ENCODE assay signal across 13 cellular contexts in genomic region chr12:13206560-13206897, GRCh38. TPM values are rescaled to one million over a fixed set of nuclear protein-coding genes. Genes with fewer than 3 reads are reported as not detected.
DNase-seq lines count a peak whose midpoint lies in the region; TF ChIP-seq lines count a peak whose summit lies in the region.
"Had no signal": no experiment of that assay in that cellular context is flagged by ENCODE, and none has a peak within 500 bp of the region (broad histone marks: within the 10 kb centered on the region; RNA-seq: fewer than 3 reads in every experiment).

No MANE protein-coding gene starts in this region.

- no peak for TF ChIP-seq POLR2A in lower leg skin (IDR thresholded peaks at IDR 0.05)

- H3K4me2 ChIP-seq in mammary epithelial cell (ENCODE audit: insufficient read depth, low read depth, low read length): peak overlapping the region; percentile 47
- peak overlapping the region; percentile 65 for H3K4me2 ChIP-seq in osteoblast (ENCODE audit: insufficient read depth, low read length)

- H3K27me3 Mint-ChIP-seq in CD14-positive monocyte (ENCODE audit: low read depth in 3 of 3): peaks cover 2 to 12% (median 9%) of the 10 kb centered on the region in 3 donors

- H3K79me2 ChIP-seq in mammary epithelial cell (ENCODE audit: insufficient read depth, low read length) (peaks cover 98% of the 10 kb centered on the region), osteoblast (ENCODE audit: insufficient read depth, low read length) (peaks cover 89% of the 10 kb centered on the region)

- H3K9ac ChIP-seq in mammary epithelial cell (ENCODE audit: insufficient read depth, low read length): peak overlapping the region; percentile 63

- no peaks in the 10 kb centered on the region for H3K27me3 ChIP-seq in MG63
- no peaks in the 10 kb centered on the region for H3K27me3 ChIP-seq in mammary epithelial cell (ENCODE audit: insufficient read depth, low read length)
- no peaks in the 10 kb centered on the region for H3K27me3 ChIP-seq in osteoblast (ENCODE audit: insufficient read depth, low read length)

- H3K36me3 Mint-ChIP-seq in CD14-positive monocyte: no peaks in the 10 kb centered on the region

- no peak overlapping the region for H2AFZ ChIP-seq in mammary epithelial cell (ENCODE audit: low read depth, low read length)
- no peak overlapping the region for H2AFZ ChIP-seq in osteoblast (ENCODE audit: low read length)

- intact Hi-C loops in CD14-positive monocyte (cut with micrococcal nuclease): loop anchor here in 1 of 2 donors (5.0 to 10.0 kb wide), 2 partner anchors 52 to 109 kb away; no protein-coding TSS in a partner anchor
- intact Hi-C loops in mammary epithelial cell (cut with micrococcal nuclease): loop anchor here (1.0 to 2.0 kb wide), 2 partner anchors 10 to 42 kb away; partner anchors contain the start of gene EMP1
- intact Hi-C loops in lower leg skin (cut with DNase I; ENCODE audit: low total_unique reads): no loop called here

- peak overlapping the region; percentile 92 for H3K27ac ChIP-seq in mammary epithelial cell (ENCODE audit: insufficient read depth, low read depth, low read length)
- peak overlapping the region; percentile 96 for H3K27ac ChIP-seq in osteoblast (ENCODE audit: low read depth, low read length)
- H3K27ac ChIP-seq: VCaP had no signal

- H3K9me3 ChIP-seq in MG63: no peaks in the 10 kb centered on the region
- no peaks in the 10 kb centered on the region for H3K9me3 ChIP-seq in mammary epithelial cell (replicated peaks; ENCODE audit: insufficient read depth, low read length)
- H3K9me3 ChIP-seq in osteoblast (ENCODE audit: low read depth, low read length): no peaks in the 10 kb centered on the region

- no peak for TF ChIP-seq CTCF in CD14-positive monocyte (IDR thresholded peaks at IDR 0.05)
- no peak for TF ChIP-seq CTCF in mammary epithelial cell (conservative IDR thresholded peaks at IDR 0.05 in 1 of 2, IDR thresholded peaks at IDR 0.05 in 1 of 2; ENCODE audit: extremely low read depth in 1 of 2, insufficient read depth in 1 of 2, low read depth in 1 of 2, low read length in 2 of 2)
- no peak for TF ChIP-seq CTCF in osteoblast (IDR thresholded peaks at IDR 0.05; ENCODE audit: extremely low read depth, low read depth, low read length)
- TF ChIP-seq CTCF in lower leg skin (IDR thresholded peaks at IDR 0.05): no peak

- peaks cover 63% of the 10 kb centered on the region for H3K36me3 ChIP-seq in MG63
- peaks cover 16% of the 10 kb centered on the region for H3K36me3 ChIP-seq in mammary epithelial cell (ENCODE audit: insufficient read depth, low read length)
- H3K36me3 ChIP-seq in osteoblast (ENCODE audit: insufficient read depth, low read length): peaks cover 52% of the 10 kb centered on the region

- H3K4me1 ChIP-seq in mammary epithelial cell (ENCODE audit: insufficient read depth, low read length) (peaks cover 94% of the 10 kb centered on the region), osteoblast (ENCODE audit: insufficient read depth, low read length) (peaks cover 98% of the 10 kb centered on the region)

- no peaks in the 10 kb centered on the region for H4K20me1 ChIP-seq in mammary epithelial cell (ENCODE audit: insufficient read depth, low read length)
- peaks cover 9% of the 10 kb centered on the region for H4K20me1 ChIP-seq in osteoblast (ENCODE audit: insufficient read depth, low read length)

- peaks cover 35% of the 10 kb centered on the region for H3K4me1 Mint-ChIP-seq in CD14-positive monocyte

- no peaks in the 10 kb centered on the region for H3K9me3 Mint-ChIP-seq in CD14-positive monocyte

- dilution Hi-C loops in mammary epithelial cell (cut with HindIII; ENCODE audit: low sequenced_read_pairs): loop anchor here (25.0 kb wide), 1 partner anchor 194 kb away; the partner anchor contains the start of gene HEBP1

- 0% methylated on average over 1 of the region's 1 CpG for WGBS in mammary epithelial cell (ENCODE audit: low coverage, missing lambda C conversion rate)
- WGBS in lower leg skin, 2 donors: 60 to 61% methylated on average over 1 of the region's 1 CpG

- no peak overlapping the region for H3K4me3 Mint-ChIP-seq in CD14-positive monocyte

- H3K4me3 ChIP-seq in MG63 (no peak overlapping the region), mammary epithelial cell (replicated peaks in 1 of 3; ENCODE audit: insufficient read depth in 1 of 3, low read depth in 2 of 3, low read length in 3 of 3) (no peak overlapping the region), osteoblast (ENCODE audit: insufficient read depth, low read length) (peak overlapping the region; percentile 35), lower leg skin (ENCODE audit: low read depth, poor library complexity, severe bottlenecking) (no peak overlapping the region)
- H3K4me3 ChIP-seq: lung had no signal

- no peak for DNase-seq in CD14-positive monocyte (ENCODE audit: low spot score)
- peak; percentile 94 for DNase-seq in MG63
- no peak for DNase-seq in mammary epithelial cell
- DNase-seq in osteoblast (ENCODE audit: insufficient read length, low spot score, missing footprints): no peak
- DNase-seq in 8988T: no peak
- DNase-seq in NCI-H1417 (lab: John Stamatoyannopoulos, UW): no peak
- DNase-seq in lower leg skin (ENCODE audit: low spot score in 2 of 2): no peak
- DNase-seq in NCI-H1694 treated with DMSO at 0.1 percent for 48 hours (lab: John Stamatoyannopoulos, UW): no peak
- DNase-seq: COR-L47, glutamatergic neuron, KG1 had no signal

- CTCF ChIA-PET in mammary epithelial cell (lab: Charles Lee; ENCODE audit: low non-redundant PET): no interaction called here

- in situ Hi-C loops in mammary epithelial cell (cut with MboI; ENCODE audit: low sequenced_read_pairs in 2 of 2): loop anchor here (10.0 to 25.0 kb wide), 2 partner anchors 202 to 394 kb away; partner anchors contain the start of genes DDX47 (in 1 of the 2) and HEBP1 (in 1 of the 2)

- H3K27ac Mint-ChIP-seq in CD14-positive monocyte: peak overlapping the region in 4 of 7 donors; percentile 13 to 69 (median 52)

- BruUV-seq in mammary epithelial cell (replicated peaks; lab: Mats Ljungman, UMichigan): TSS peak; percentile 13

RNA-seq across cellular contexts. Expression of gene EMP1, which starts 10.0 kb away (rescaled TPM):
- polyA plus RNA-seq in CD14-positive monocyte: 1 to 10 TPM; 2.7 to 3.1 TPM
- total RNA-seq in MG63 (2014; rRNA removed; shearing (Covaris generic); ENCODE audit: low replicate concordance): 55.7 and 326 TPM in 2 replicates
- 100 to 1,000 TPM in 1 of 2 donors, 10 to 100 TPM in 1; 33.7 to 204 TPM for total RNA-seq in mammary epithelial cell
- polyA plus RNA-seq in mammary epithelial cell: 309 TPM
- 450 TPM for polyA minus RNA-seq in mammary epithelial cell
- 106 and 114 TPM in 2 replicates for total RNA-seq in osteoblast
- 100 to 1,000 TPM; 237 to 838 (median 402) TPM for total RNA-seq in lower leg skin
